4 cellular contexts compared by ENCODE assay signal in the genomic region with DNA sequence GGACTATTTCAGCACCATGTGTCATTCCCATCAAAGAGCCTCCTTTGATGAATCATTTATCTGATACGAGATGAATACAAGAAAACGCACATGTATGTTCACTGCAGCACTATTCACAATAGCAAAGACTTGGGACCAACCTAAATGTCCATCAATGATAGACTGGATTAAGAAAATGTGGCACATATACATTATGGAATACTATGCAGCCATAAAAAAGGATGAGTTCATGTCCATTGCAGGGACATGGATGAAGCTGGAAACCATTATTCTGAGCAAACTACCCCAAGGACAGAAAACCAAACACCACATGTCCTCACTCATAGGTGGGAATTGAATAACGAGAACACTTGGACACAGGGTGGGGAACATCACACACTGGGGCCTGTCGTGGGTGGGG. TPM values are rescaled to one million over a fixed set of nuclear protein-coding genes. Genes with fewer than 3 reads are reported as not detected.
"Had no signal": no experiment of that assay in that cellular context is flagged by ENCODE, and none has a peak within 500 bp of the region (broad histone marks: within the 10 kb centered on the region; RNA-seq: fewer than 3 reads in every experiment).

No MANE protein-coding gene starts in this region.

RNA-seq across cellular contexts. Expression of a gene that starts 27.7 kb away (rescaled TPM):
- total RNA-seq: GM23338, H1, H9 had no signal
- polyA plus RNA-seq: GM23338 had no signal

RNA-seq across cellular contexts. Expression of a gene that starts 49.8 kb away (rescaled TPM):
- total RNA-seq: GM23338, H1 had no signal
- polyA plus RNA-seq: GM23248, GM23338 had no signal
